In the genomic region with DNA sequence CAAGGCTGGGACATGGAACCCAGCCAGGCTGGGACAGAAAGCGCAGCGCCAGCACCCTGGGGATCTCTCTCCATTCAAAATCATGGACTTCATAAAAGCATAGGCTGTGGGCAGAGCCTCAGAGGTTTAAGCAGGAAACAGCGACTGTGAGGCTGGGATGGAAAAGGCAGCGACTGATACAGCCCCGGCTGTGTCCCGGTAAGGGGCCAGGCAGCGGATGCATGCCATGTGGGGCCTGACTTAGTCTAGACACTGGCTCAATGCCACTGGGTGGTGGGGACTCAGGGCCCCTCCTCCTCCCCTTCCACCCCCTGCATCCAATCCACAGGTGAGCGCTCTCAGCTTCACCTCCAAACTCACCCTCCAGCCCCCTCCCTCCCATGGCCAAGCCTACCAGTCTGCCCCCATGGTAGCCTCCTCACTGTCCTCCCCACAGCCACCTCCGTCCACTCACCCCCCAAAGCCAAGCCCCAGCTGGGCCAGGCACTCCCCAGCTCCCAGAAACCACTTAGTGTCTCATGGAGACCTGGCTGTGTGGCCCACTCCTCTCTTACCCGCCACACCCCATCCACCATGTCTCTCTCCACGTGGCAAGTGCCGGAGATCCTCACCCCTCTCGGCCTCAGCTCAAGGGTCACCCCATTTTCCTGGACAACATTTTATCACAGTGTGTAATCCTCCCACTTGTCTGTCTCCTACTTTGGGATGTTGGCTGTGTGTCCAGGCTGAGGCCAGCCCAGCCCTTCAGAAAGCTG, we compare ENCODE assay signal across 1 cellular context.
TF ChIP-seq lines count a peak whose summit lies in the region.

No MANE protein-coding gene starts in this region.

TF ChIP-seq in IMR-90, 13 proteins besides CTCF, POLR2A, EP300 and RAD21 (continued from another document):
- TF ChIP-seq NFE2L2 (IDR thresholded peaks at IDR 0.05; ENCODE audit: low read depth, low read length) (no peak), RFX5 (IDR thresholded peaks at IDR 0.05; ENCODE audit: low read depth, low read length) (no peak), CHD1 (IDR thresholded peaks at IDR 0.05; ENCODE audit: low read depth, low read length) (no peak), MXI1 (IDR thresholded peaks at IDR 0.05; ENCODE audit: borderline replicate concordance, low read depth, low read length) (no peak), ELK1 (IDR thresholded peaks at IDR 0.05; ENCODE audit: borderline replicate concordance, low read depth, low read length) (no peak)
